17 cellular contexts compared by ENCODE assay signal in the genomic region with DNA sequence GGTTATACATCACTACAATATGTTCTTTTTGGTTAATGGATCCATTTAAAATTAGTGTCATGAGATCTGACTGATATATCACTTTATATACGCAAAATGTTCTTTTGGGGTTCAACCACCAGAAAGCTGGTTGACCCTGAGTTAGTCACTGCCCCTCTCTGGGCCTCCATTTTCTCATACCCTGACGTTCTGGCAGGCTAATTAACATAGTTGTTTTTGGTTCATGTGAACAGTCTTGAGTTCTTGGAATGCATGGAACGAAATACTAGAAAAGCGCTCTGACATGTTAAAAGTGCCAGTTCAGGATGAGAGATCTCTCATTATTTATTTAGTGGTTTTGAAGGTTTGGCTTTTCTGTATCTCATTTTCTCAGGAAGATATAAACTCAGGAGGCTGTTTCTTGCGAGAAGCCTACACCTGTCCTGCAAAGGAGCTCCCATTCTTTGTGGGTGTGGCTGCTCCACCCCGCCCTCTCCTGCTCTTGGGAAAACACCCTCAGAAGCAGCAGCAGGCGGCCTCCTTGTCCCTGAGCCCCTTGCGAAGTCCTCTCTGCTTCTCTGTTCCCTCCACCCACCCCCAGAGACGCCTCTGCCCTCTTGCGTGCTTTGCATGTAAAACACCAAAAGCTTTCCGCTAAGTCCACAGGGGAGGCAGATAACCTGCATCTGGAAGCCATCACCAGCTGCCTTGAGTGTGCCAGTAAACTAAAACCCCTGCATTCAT.
DNase-seq lines count a peak whose midpoint lies in the region; ATAC-seq and TF ChIP-seq lines count a peak whose summit lies in the region.
"Had no signal": no experiment of that assay in that cellular context is flagged by ENCODE, and none has a peak within 500 bp of the region (broad histone marks: within the 10 kb centered on the region; RNA-seq: fewer than 3 reads in every experiment).

No MANE protein-coding gene starts in this region.

- intact Hi-C loops in mucosa of descending colon (cut with DNase I, micrococcal nuclease), result no loop called here

- peak overlapping the region; percentile 60; the same call in 1 of the 2 replicates for H3K27ac ChIP-seq in SJCRH30
- H3K27ac ChIP-seq: colonic mucosa, epithelial cell of prostate had no signal

- peaks cover 54% of the 10 kb centered on the region; the same call in 1 of the 2 replicates for H3K4me1 ChIP-seq in SJCRH30
- no peaks in the 10 kb centered on the region for H3K4me1 ChIP-seq in mucosa of descending colon (ENCODE audit: low read depth)
- H3K4me1 ChIP-seq: colonic mucosa had no signal

- H3K9me3 Mint-ChIP-seq in glutamatergic neuron (ENCODE audit: unreplicated experiment) (peaks cover 2% of the 10 kb centered on the region), type B pancreatic cell (no peaks in the 10 kb centered on the region)
- H3K9me3 Mint-ChIP-seq in activated T-helper 17 cell treated with anti-CD3 and anti-CD28 coated beads, Interleukin-2, amount 50 U/mL, for 72 hours, result no peaks in the 10 kb centered on the region
- H3K9me3 Mint-ChIP-seq: CD8-positive, alpha-beta memory T cell; mesothelial cell of epicardium; stimulated activated naive CD8-positive, alpha-beta T cell treated with anti-CD3 and anti-CD28 coated beads, Interleukin-15, amount 100 ng/mL, for 72 hours had no signal

- H3K4me3 ChIP-seq in SJCRH30, result peak overlapping the region; percentile 37
- H3K4me3 ChIP-seq in mucosa of descending colon, result no peak overlapping the region
- H3K4me3 ChIP-seq: colonic mucosa had no signal

- H3K27me3 ChIP-seq in SJCRH30, result no peaks in the 10 kb centered on the region
- H3K27me3 ChIP-seq: colonic mucosa had no signal

- no peak for TF ChIP-seq CTCF in glutamatergic neuron (IDR thresholded peaks at IDR 0.05; ENCODE audit: partially characterized antibody, unreplicated experiment)
- TF ChIP-seq CTCF in type B pancreatic cell (conservative IDR thresholded peaks at IDR 0.05), result peak; percentile 39
- no peak for TF ChIP-seq CTCF in mucosa of descending colon (IDR thresholded peaks at IDR 0.05)

- DNase-seq in NCI-H526 (lab: John Stamatoyannopoulos, UW), result peak; percentile 11 to 49
- DNase-seq in NCI-H526 treated with DMSO at 0.1 percent for 48 hours (lab: John Stamatoyannopoulos, UW), result no peak
- peak; percentile 54 to 59 for DNase-seq in SJCRH30
- DNase-seq in glutamatergic neuron, result peak; percentile 67
- no peak for DNase-seq in type B pancreatic cell (ENCODE audit: extremely low spot score, unreplicated experiment)
- DNase-seq in mucosa of descending colon, result no peak
- DNase-seq in T-helper 1 cell, result no peak
- DNase-seq: aorta; CD8-positive, alpha-beta memory T cell; colonic mucosa; GDM1; NCI-H1048; stimulated activated naive CD8-positive, alpha-beta T cell treated with anti-CD3 and anti-CD28 coated beads, Interleukin-15, amount 100 ng/mL, for 72 hours had no signal

- peaks cover 45% of the 10 kb centered on the region for H3K4me1 Mint-ChIP-seq in glutamatergic neuron (ENCODE audit: low read depth, unreplicated experiment)
- peaks cover 48% of the 10 kb centered on the region for H3K4me1 Mint-ChIP-seq in type B pancreatic cell (ENCODE audit: unreplicated experiment)
- peaks cover 4% of the 10 kb centered on the region for H3K4me1 Mint-ChIP-seq in activated T-helper 17 cell treated with anti-CD3 and anti-CD28 coated beads, Interleukin-2, amount 50 U/mL, for 72 hours
- H3K4me1 Mint-ChIP-seq: CD8-positive, alpha-beta memory T cell had no signal

- peak overlapping the region; percentile 83 for H3K27ac Mint-ChIP-seq in glutamatergic neuron (ENCODE audit: unreplicated experiment)
- no peak overlapping the region for H3K27ac Mint-ChIP-seq in type B pancreatic cell
- H3K27ac Mint-ChIP-seq in activated T-helper 17 cell treated with anti-CD3 and anti-CD28 coated beads, Interleukin-2, amount 50 U/mL, for 72 hours, result no peak overlapping the region
- H3K27ac Mint-ChIP-seq: CD8-positive, alpha-beta memory T cell; mesothelial cell of epicardium; stimulated activated naive CD8-positive, alpha-beta T cell treated with anti-CD3 and anti-CD28 coated beads, Interleukin-15, amount 100 ng/mL, for 72 hours had no signal

- no peaks in the 10 kb centered on the region for H3K9me3 ChIP-seq in SJCRH30 (replicated peaks)
- H3K9me3 ChIP-seq in mucosa of descending colon, result no peaks in the 10 kb centered on the region
- H3K9me3 ChIP-seq: colonic mucosa had no signal

- H3K27me3 Mint-ChIP-seq in glutamatergic neuron (ENCODE audit: unreplicated experiment) (peaks cover 3% of the 10 kb centered on the region), type B pancreatic cell (peaks cover 40% of the 10 kb centered on the region)
- peaks cover 17% of the 10 kb centered on the region for H3K27me3 Mint-ChIP-seq in activated T-helper 17 cell treated with anti-CD3 and anti-CD28 coated beads, Interleukin-2, amount 50 U/mL, for 72 hours

- H3K36me3 Mint-ChIP-seq in glutamatergic neuron (ENCODE audit: unreplicated experiment) (no peaks in the 10 kb centered on the region), type B pancreatic cell (peaks cover 7% of the 10 kb centered on the region)
- H3K36me3 Mint-ChIP-seq in activated T-helper 17 cell treated with anti-CD3 and anti-CD28 coated beads, Interleukin-2, amount 50 U/mL, for 72 hours (ENCODE audit: low read depth), result no peaks in the 10 kb centered on the region
- H3K36me3 Mint-ChIP-seq: mesothelial cell of epicardium had no signal

- ATAC-seq in mucosa of descending colon, result no peak
- no peak for ATAC-seq in activated T-helper 17 cell treated with anti-CD3 and anti-CD28 coated beads, Interleukin-2, amount 50 U/mL, for 72 hours (replicated peaks)
- ATAC-seq: activated CD4-positive, CD25-positive, alpha-beta regulatory T cell treated with anti-CD3 and anti-CD28 coated beads, Interleukin-2, amount 50 U/mL, for 24 hours; stimulated activated naive CD8-positive, alpha-beta T cell treated with anti-CD3 and anti-CD28 coated beads, Interleukin-15, amount 100 ng/mL, for 72 hours had no signal

- no peaks in the 10 kb centered on the region for H3K36me3 ChIP-seq in SJCRH30
- no peaks in the 10 kb centered on the region for H3K36me3 ChIP-seq in mucosa of descending colon (ENCODE audit: low read depth)
- H3K36me3 ChIP-seq: colonic mucosa had no signal

- peak overlapping the region; percentile 18 for H3K4me3 Mint-ChIP-seq in glutamatergic neuron (ENCODE audit: unreplicated experiment)
- peak overlapping the region; percentile 37 for H3K4me3 Mint-ChIP-seq in type B pancreatic cell
- no peak overlapping the region for H3K4me3 Mint-ChIP-seq in activated T-helper 17 cell treated with anti-CD3 and anti-CD28 coated beads, Interleukin-2, amount 50 U/mL, for 72 hours
- H3K4me3 Mint-ChIP-seq: CD8-positive, alpha-beta memory T cell; mesothelial cell of epicardium; stimulated activated naive CD8-positive, alpha-beta T cell treated with anti-CD3 and anti-CD28 coated beads, Interleukin-15, amount 100 ng/mL, for 72 hours had no signal

Comparison
In these comparisons a context has a peak if more than half of its experiments do, and no peak if none do; other contexts are left out.
1. DNase-seq: peak in NCI-H526 (2 of 2), SJCRH30 (2 of 2) and glutamatergic neuron (single experiment); none in NCI-H526 treated with DMSO at 0.1 percent for 48 hours (single experiment), type B pancreatic cell (single experiment), mucosa of descending colon (0 of 3) and T-helper 1 cell (0 of 5).